13 cellular contexts compared by ENCODE assay signal in genomic region chr14:68551045-68551683, GRCh38.
DNase-seq lines count a peak whose midpoint lies in the region; ATAC-seq and TF ChIP-seq lines count a peak whose summit lies in the region.
"Had no signal": no experiment of that assay in that cellular context is flagged by ENCODE, and none has a peak within 500 bp of the region (broad histone marks: within the 10 kb centered on the region; RNA-seq: fewer than 3 reads in every experiment).

No MANE protein-coding gene starts in this region.

- H3K4me3 ChIP-seq in ACC112 (ENCODE audit: low read depth, low read length): no peak overlapping the region
- H3K4me3 ChIP-seq in hepatocyte: no peak overlapping the region
- no peak overlapping the region for H3K4me3 ChIP-seq in skeletal muscle tissue (ENCODE audit: low read length in 3 of 3)
- H3K4me3 ChIP-seq in lower leg skin (ENCODE audit: low read depth, poor library complexity, severe bottlenecking): no peak overlapping the region

- TF ChIP-seq POLR2A in lower leg skin (IDR thresholded peaks at IDR 0.05): no peak

- no peaks in the 10 kb centered on the region for H3K79me2 ChIP-seq in ACC112 (ENCODE audit: control insufficient read depth, insufficient read depth, low read length, unreplicated experiment)
- no peaks in the 10 kb centered on the region for H3K79me2 ChIP-seq in hepatocyte

- H2AFZ ChIP-seq in ACC112 (ENCODE audit: low read length, unreplicated experiment) (no peak overlapping the region), hepatocyte (no peak overlapping the region)

- TF ChIP-seq CTCF in hepatocyte (IDR thresholded peaks at IDR 0.05; ENCODE audit: poor library complexity) (no peak), lower leg skin (IDR thresholded peaks at IDR 0.05) (no peak)

- no peaks in the 10 kb centered on the region for H3K9me3 ChIP-seq in hepatocyte (ENCODE audit: low read depth)
- H3K9me3 ChIP-seq in skeletal muscle tissue (ENCODE audit: control insufficient read depth in 3 of 3, low read length in 3 of 3): no peaks in the 10 kb centered on the region

- peak overlapping the region in 2 of 3 donors; percentile 12 to 26 for H3K9ac ChIP-seq in skeletal muscle tissue (ENCODE audit: low read depth in 1 of 3, low read length in 3 of 3)

- peaks cover 85% of the 10 kb centered on the region for H3K4me1 ChIP-seq in ACC112 (ENCODE audit: control insufficient read depth, insufficient read depth, low read length, unreplicated experiment)
- peaks cover 47% of the 10 kb centered on the region for H3K4me1 ChIP-seq in hepatocyte (ENCODE audit: insufficient read depth)
- H3K4me1 ChIP-seq in skeletal muscle tissue (ENCODE audit: control insufficient read depth in 3 of 3, insufficient read depth in 3 of 3, low read length in 3 of 3): peaks cover 68 to 88% (median 71%) of the 10 kb centered on the region in 3 donors

- intact Hi-C loops in lower leg skin (cut with DNase I; ENCODE audit: low total_unique reads): no loop called here

- 71% methylated on average over 7 of the region's 7 CpGs for WGBS in hepatocyte (ENCODE audit: low lambda C conversion rate, missing lambda C conversion rate)
- WGBS in lower leg skin, 2 donors: 51 to 65% methylated on average over 7 of the region's 7 CpGs

- H3K9me2 ChIP-seq in hepatocyte (replicated peaks; ENCODE audit: insufficient read depth): no peaks in the 10 kb centered on the region

- peak; percentile 40 for DNase-seq in amniotic epithelial cell (ENCODE audit: low read depth)
- no peak for DNase-seq in hepatocyte (ENCODE audit: low spot score)
- DNase-seq in lower leg skin (ENCODE audit: low spot score in 2 of 2): no peak
- DNase-seq: activated CD8-positive, alpha-beta memory T cell treated with anti-CD3 and anti-CD28 coated beads, Interleukin-2, amount 50 U/mL, for 48 hours; effector memory CD4-positive, alpha-beta T cell; GOT3; NCI-H1436; NCI-H774 had no signal

- H4K20me1 ChIP-seq in hepatocyte (ENCODE audit: insufficient read depth, poor library complexity, severe bottlenecking): no peaks in the 10 kb centered on the region

- ATAC-seq in HG02588 (IDR thresholded peaks at IDR 0.05; ENCODE audit: unreplicated experiment) (no peak), HG03565 (IDR thresholded peaks at IDR 0.05; ENCODE audit: unreplicated experiment) (no peak), HG03175 (IDR thresholded peaks at IDR 0.05; ENCODE audit: unreplicated experiment) (no peak)

- H3K27ac ChIP-seq in ACC112 (ENCODE audit: low read depth, low read length): peak overlapping the region; percentile 84
- H3K27ac ChIP-seq in hepatocyte: peak overlapping the region; percentile 90
- peak overlapping the region; percentile 96 for H3K27ac ChIP-seq in skeletal muscle tissue (ENCODE audit: low read depth, low read length)

- H3K27me3 ChIP-seq in ACC112 (ENCODE audit: insufficient read depth, low read length) (no peaks in the 10 kb centered on the region), hepatocyte (no peaks in the 10 kb centered on the region), skeletal muscle tissue (ENCODE audit: control insufficient read depth in 3 of 3, insufficient read depth in 3 of 3, low read length in 3 of 3) (no peaks in the 10 kb centered on the region)

- no peaks in the 10 kb centered on the region for H3K36me3 ChIP-seq in ACC112 (ENCODE audit: insufficient read depth, low read length)
- no peaks in the 10 kb centered on the region for H3K36me3 ChIP-seq in hepatocyte (replicated peaks; ENCODE audit: insufficient read depth, low read depth)
- no peaks in the 10 kb centered on the region for H3K36me3 ChIP-seq in skeletal muscle tissue (ENCODE audit: control insufficient read depth in 3 of 3, insufficient read depth in 3 of 3, low read length in 3 of 3)

- H3K4me2 ChIP-seq in hepatocyte: peak overlapping the region; percentile 24
